In genomic region chrX:10482262-10482661, GRCh38 we compare ENCODE assay signal across 13 cellular contexts.
DNase-seq lines count a peak whose midpoint lies in the region; ATAC-seq, FAIRE-seq and TF ChIP-seq lines count a peak whose summit lies in the region.
"Had no signal": no experiment of that assay in that cellular context is flagged by ENCODE, and none has a peak within 500 bp of the region (broad histone marks: within the 10 kb centered on the region; RNA-seq: fewer than 3 reads in every experiment).

No MANE protein-coding gene starts in this region.

- H3K4me3 ChIP-seq in BE2C (ENCODE audit: low read depth, low read length): peak overlapping the region; percentile 28
- H3K4me3 ChIP-seq in endothelial cell of umbilical vein (replicated peaks in 1 of 3; ENCODE audit: insufficient read depth in 1 of 3, low read depth in 1 of 3, low read length in 3 of 3): no peak overlapping the region
- H3K4me3 ChIP-seq: mucosa of descending colon, transverse colon had no signal

- no peaks in the 10 kb centered on the region for H3K36me3 ChIP-seq in BE2C
- no peaks in the 10 kb centered on the region for H3K36me3 ChIP-seq in endothelial cell of umbilical vein (ENCODE audit: control insufficient read depth in 2 of 2, extremely low read depth in 1 of 2, insufficient read depth in 2 of 2, low read length in 2 of 2)
- H3K36me3 ChIP-seq: transverse colon had no signal

- DNase-seq in BE2C: peak; percentile 24
- peak; percentile 55 for DNase-seq in endothelial cell of umbilical vein (ENCODE audit: low read depth, low spot score)
- DNase-seq in activated gamma-delta T cell (lab: John Stamatoyannopoulos, UW): no peak
- DNase-seq in cortex of kidney (lab: John Stamatoyannopoulos, UW): no peak
- DNase-seq in activated CD8-positive, alpha-beta T cell treated with anti-CD3 and anti-CD28 coated beads, Interleukin-2, amount 10 ng/mL, durations not matched to agents 7 days and 5 days: no peak
- no peak for DNase-seq in RKO (ENCODE audit: low spot score)
- DNase-seq: activated naive CD8-positive, alpha-beta T cell treated with anti-CD3 and anti-CD28 coated beads, Interleukin-2, amount 10 ng/mL, durations not matched to agents 7 days and 5 days; IMR-90; mucosa of descending colon; stimulated activated CD4-positive, alpha-beta T cell treated with anti-CD3 and anti-CD28 coated beads, Interleukin-1b, Interleukin-23, amount 100 ng/mL, for 48 hours; transverse colon had no signal

- no peaks in the 10 kb centered on the region for H3K36me3 Mint-ChIP-seq in activated CD8-positive, alpha-beta T cell treated with anti-CD3 and anti-CD28 coated beads, Interleukin-2, amount 10 ng/mL, durations not matched to agents 7 days and 5 days (ENCODE audit: low read depth)
- H3K36me3 Mint-ChIP-seq: activated naive CD8-positive, alpha-beta T cell treated with anti-CD3 and anti-CD28 coated beads, Interleukin-2, amount 10 ng/mL, durations not matched to agents 7 days and 5 days had no signal

- H3K27ac Mint-ChIP-seq in activated CD8-positive, alpha-beta T cell treated with anti-CD3 and anti-CD28 coated beads, Interleukin-2, amount 10 ng/mL, durations not matched to agents 7 days and 5 days: no peak overlapping the region
- H3K27ac Mint-ChIP-seq: activated naive CD8-positive, alpha-beta T cell treated with anti-CD3 and anti-CD28 coated beads, Interleukin-2, amount 10 ng/mL, durations not matched to agents 7 days and 5 days had no signal

- no peaks in the 10 kb centered on the region for H3K9me3 Mint-ChIP-seq in activated CD8-positive, alpha-beta T cell treated with anti-CD3 and anti-CD28 coated beads, Interleukin-2, amount 10 ng/mL, durations not matched to agents 7 days and 5 days (ENCODE audit: insufficient read depth)
- H3K9me3 Mint-ChIP-seq: activated naive CD8-positive, alpha-beta T cell treated with anti-CD3 and anti-CD28 coated beads, Interleukin-2, amount 10 ng/mL, durations not matched to agents 7 days and 5 days had no signal

- POLR2A ChIA-PET in endothelial cell of umbilical vein (lab: Charles Lee): no interaction called here
- POLR2A ChIA-PET in activated CD8-positive, alpha-beta T cell treated with anti-CD3 and anti-CD28 coated beads, Interleukin-2, amount 10 ng/mL, durations not matched to agents 7 days and 5 days (lab: Charles Lee): no interaction called here

- TF ChIP-seq CTCF in BE2C (IDR thresholded peaks at IDR 0.05; ENCODE audit: low read depth, low read length) (no peak), endothelial cell of umbilical vein (IDR thresholded peaks at IDR 0.05; ENCODE audit: extremely low read depth in 1 of 2, insufficient read depth in 1 of 2, low read depth in 1 of 2, low read length in 2 of 2) (no peak)

- dilution Hi-C loops in endothelial cell of umbilical vein (cut with MboI; ENCODE audit: extremely low pct_ligation_motif_present, low sequenced_read_pairs): no loop called here

- H3K27me3 Mint-ChIP-seq in activated CD8-positive, alpha-beta T cell treated with anti-CD3 and anti-CD28 coated beads, Interleukin-2, amount 10 ng/mL, durations not matched to agents 7 days and 5 days (ENCODE audit: low read depth): no peaks in the 10 kb centered on the region
- H3K27me3 Mint-ChIP-seq: activated naive CD8-positive, alpha-beta T cell treated with anti-CD3 and anti-CD28 coated beads, Interleukin-2, amount 10 ng/mL, durations not matched to agents 7 days and 5 days had no signal

- H3K79me2 ChIP-seq in endothelial cell of umbilical vein (ENCODE audit: control insufficient read depth, insufficient read depth, low read length): no peaks in the 10 kb centered on the region

- BruUV-seq in endothelial cell of umbilical vein (replicated peaks; lab: Mats Ljungman, UMichigan): no TSS peak

- no peak for FAIRE-seq in endothelial cell of umbilical vein (lab: Jason Lieb, UNC)

- no peak for TF ChIP-seq POLR2A in endothelial cell of umbilical vein (IDR thresholded peaks at IDR 0.05; ENCODE audit: low read depth, low read length)

- no peaks in the 10 kb centered on the region for H3K9me1 ChIP-seq in endothelial cell of umbilical vein (replicated peaks; ENCODE audit: control insufficient read depth, extremely low read depth, insufficient read depth, low read length)

- H3K4me1 Mint-ChIP-seq in activated CD8-positive, alpha-beta T cell treated with anti-CD3 and anti-CD28 coated beads, Interleukin-2, amount 10 ng/mL, durations not matched to agents 7 days and 5 days (ENCODE audit: low read depth): no peaks in the 10 kb centered on the region
- H3K4me1 Mint-ChIP-seq: activated naive CD8-positive, alpha-beta T cell treated with anti-CD3 and anti-CD28 coated beads, Interleukin-2, amount 10 ng/mL, durations not matched to agents 7 days and 5 days had no signal

- H4K20me1 ChIP-seq in endothelial cell of umbilical vein (replicated peaks; ENCODE audit: control insufficient read depth, extremely low read depth, insufficient read depth, low read length): no peaks in the 10 kb centered on the region

- H3K9ac ChIP-seq in endothelial cell of umbilical vein (replicated peaks; ENCODE audit: extremely low read depth, insufficient read depth, low read length): no peak overlapping the region

- H3K4me1 ChIP-seq in BE2C (peaks cover 3% of the 10 kb centered on the region; the same call in 1 of the 2 replicates), endothelial cell of umbilical vein (ENCODE audit: control insufficient read depth, extremely low read depth, insufficient read depth, low read length) (peaks cover 25% of the 10 kb centered on the region)

- no peaks in the 10 kb centered on the region for H3K9me3 ChIP-seq in BE2C
- H3K9me3 ChIP-seq in endothelial cell of umbilical vein (replicated peaks; ENCODE audit: control insufficient read depth, insufficient read depth, low read length): no peaks in the 10 kb centered on the region
- H3K9me3 ChIP-seq: mucosa of descending colon, transverse colon had no signal

- H3K27me3 ChIP-seq in BE2C: no peaks in the 10 kb centered on the region
- H3K27me3 ChIP-seq in endothelial cell of umbilical vein (ENCODE audit: control insufficient read depth in 2 of 2, insufficient read depth in 2 of 2, low read length in 2 of 2): no peaks in the 10 kb centered on the region
- H3K27me3 ChIP-seq: transverse colon had no signal

- CTCF ChIA-PET in endothelial cell of umbilical vein (lab: Charles Lee): interaction anchor here (1.8 kb wide), 1 partner anchor 115 kb away, joined by 6 read pairs; no protein-coding TSS in a partner anchor
- CTCF ChIA-PET in activated CD8-positive, alpha-beta T cell treated with anti-CD3 and anti-CD28 coated beads, Interleukin-2, amount 10 ng/mL, durations not matched to agents 7 days and 5 days (lab: Charles Lee): no interaction called here

- ATAC-seq in GM19395 (IDR thresholded peaks at IDR 0.05; ENCODE audit: unreplicated experiment) (peak; percentile 89), HG03060 (IDR thresholded peaks at IDR 0.05; ENCODE audit: low read depth, unreplicated experiment) (peak; percentile 65)
- ATAC-seq in activated CD8-positive, alpha-beta T cell treated with anti-CD3 and anti-CD28 coated beads, Interleukin-2, amount 10 ng/mL, durations not matched to agents 7 days and 5 days: no peak
- ATAC-seq: mucosa of descending colon had no signal

- H2AFZ ChIP-seq in endothelial cell of umbilical vein (ENCODE audit: low read depth, low read length): no peak overlapping the region

- no peak overlapping the region for H3K4me3 Mint-ChIP-seq in activated CD8-positive, alpha-beta T cell treated with anti-CD3 and anti-CD28 coated beads, Interleukin-2, amount 10 ng/mL, durations not matched to agents 7 days and 5 days
- H3K4me3 Mint-ChIP-seq: activated naive CD8-positive, alpha-beta T cell treated with anti-CD3 and anti-CD28 coated beads, Interleukin-2, amount 10 ng/mL, durations not matched to agents 7 days and 5 days had no signal

- H3K27ac ChIP-seq in endothelial cell of umbilical vein (ENCODE audit: insufficient read depth, low read depth, low read length): peak overlapping the region; percentile 97
- H3K27ac ChIP-seq: transverse colon had no signal

- intact Hi-C loops in endothelial cell of umbilical vein (cut with micrococcal nuclease): loop anchor here (2.0 to 10.0 kb wide), 3 partner anchors 31 to 133 kb away; no protein-coding TSS in a partner anchor

- peak overlapping the region; percentile 52 for H3K4me2 ChIP-seq in endothelial cell of umbilical vein (ENCODE audit: insufficient read depth, low read length)

TF ChIP-seq in endothelial cell of umbilical vein, 7 proteins besides CTCF, POLR2A, EP300 and RAD21:
- TF ChIP-seq FOS (IDR thresholded peaks at IDR 0.05; ENCODE audit: borderline replicate concordance, insufficient read depth, low read length): no peak

Comparison
In these comparisons a context has a peak if more than half of its experiments do, and no peak if none do; other contexts are left out.
1. DNase-seq: peak in BE2C (single experiment) and endothelial cell of umbilical vein (single experiment); none in activated gamma-delta T cell (single experiment), cortex of kidney (single experiment), activated CD8-positive, alpha-beta T cell treated with anti-CD3 and anti-CD28 coated beads, Interleukin-2, amount 10 ng/mL, durations not matched to agents 7 days and 5 days (single experiment) and RKO (single experiment).